9 cellular contexts compared by ENCODE assay signal in genomic region chr3:4994144-4994730, GRCh38. TPM values are rescaled to one million over a fixed set of nuclear protein-coding genes. Genes with fewer than 3 reads are reported as not detected.
DNase-seq lines count a peak whose midpoint lies in the region; ATAC-seq and TF ChIP-seq lines count a peak whose summit lies in the region.
"Had no signal": no experiment of that assay in that cellular context is flagged by ENCODE, and none has a peak within 500 bp of the region (broad histone marks: within the 10 kb centered on the region; RNA-seq: fewer than 3 reads in every experiment).

No MANE protein-coding gene starts in this region.

- no peaks in the 10 kb centered on the region for H3K9me3 ChIP-seq in esophagus muscularis mucosa

- no peak for TF ChIP-seq CTCF in esophagus muscularis mucosa (IDR thresholded peaks at IDR 0.05)

- peaks cover 5 to 19% (median 17%) of the 10 kb centered on the region in 4 donors for H3K4me1 ChIP-seq in esophagus muscularis mucosa

- H3K27me3 Mint-ChIP-seq in stimulated activated memory B cell treated with anti-CD40 and anti-IgM and Interleukin-4, amounts not matched to agents 10 μg/mL and 1 μg/mL and 100 μg/mL, for 72 hours = no peaks in the 10 kb centered on the region

- intact Hi-C loops in esophagus muscularis mucosa (cut with DNase I) = no loop called here

- peak; percentile 11; the same call in 1 of the 3 replicates for ATAC-seq in SK-N-SH treated with all-trans-retinoic acid at 6 μM for 48 hours
- peak; percentile 44 for ATAC-seq in stimulated activated memory B cell treated with anti-CD40 and anti-IgM and Interleukin-4, amounts not matched to agents 10 μg/mL and 1 μg/mL and 100 μg/mL, for 72 hours
- ATAC-seq in GM21423 (IDR thresholded peaks at IDR 0.05; ENCODE audit: unreplicated experiment) = no peak

- H3K27me3 ChIP-seq in esophagus muscularis mucosa = no peaks in the 10 kb centered on the region

- no peak overlapping the region for H3K4me3 ChIP-seq in esophagus muscularis mucosa

- no peak for TF ChIP-seq EP300 in esophagus muscularis mucosa (IDR thresholded peaks at IDR 0.05)

- no peaks in the 10 kb centered on the region for H3K9me3 Mint-ChIP-seq in stimulated activated memory B cell treated with anti-CD40 and anti-IgM and Interleukin-4, amounts not matched to agents 10 μg/mL and 1 μg/mL and 100 μg/mL, for 72 hours

- no peaks in the 10 kb centered on the region for H3K36me3 Mint-ChIP-seq in stimulated activated memory B cell treated with anti-CD40 and anti-IgM and Interleukin-4, amounts not matched to agents 10 μg/mL and 1 μg/mL and 100 μg/mL, for 72 hours

- H3K27ac ChIP-seq in esophagus muscularis mucosa (replicated peaks in 1 of 4) = peak overlapping the region; percentile 58 to 70 (median 62)

- peaks cover 44% of the 10 kb centered on the region for H3K4me1 Mint-ChIP-seq in stimulated activated memory B cell treated with anti-CD40 and anti-IgM and Interleukin-4, amounts not matched to agents 10 μg/mL and 1 μg/mL and 100 μg/mL, for 72 hours

- TF ChIP-seq POLR2A in esophagus muscularis mucosa (IDR thresholded peaks at IDR 0.05; ENCODE audit: low read depth) = no peak

- no peak overlapping the region for H3K4me3 Mint-ChIP-seq in stimulated activated memory B cell treated with anti-CD40 and anti-IgM and Interleukin-4, amounts not matched to agents 10 μg/mL and 1 μg/mL and 100 μg/mL, for 72 hours

- H3K36me3 ChIP-seq in esophagus muscularis mucosa = no peaks in the 10 kb centered on the region

- peak overlapping the region; percentile 83 for H3K27ac Mint-ChIP-seq in stimulated activated memory B cell treated with anti-CD40 and anti-IgM and Interleukin-4, amounts not matched to agents 10 μg/mL and 1 μg/mL and 100 μg/mL, for 72 hours

- DNase-seq in HCEC 1CT (peak; percentile 80), esophagus muscularis mucosa (ENCODE audit: extremely low spot score) (no peak), epidermal melanocyte (ENCODE audit: insufficient read length, low spot score) (no peak), cortex of kidney (lab: John Stamatoyannopoulos, UW) (no peak), NCI-H2029 (lab: John Stamatoyannopoulos, UW) (no peak)
- DNase-seq: KBM-7 had no signal

TF ChIP-seq in SK-N-SH treated with all-trans-retinoic acid at 6 μM for 48 hours, 23 proteins besides CTCF, POLR2A, EP300 and RAD21:
- no peak for TF ChIP-seq TOX (CRISPR knock-in tag; IDR thresholded peaks at IDR 0.05; ENCODE audit: borderline replicate concordance)
- no peak for TF ChIP-seq ZNF8 (CRISPR knock-in tag; IDR thresholded peaks at IDR 0.05)
- TF ChIP-seq, protein P1, sequence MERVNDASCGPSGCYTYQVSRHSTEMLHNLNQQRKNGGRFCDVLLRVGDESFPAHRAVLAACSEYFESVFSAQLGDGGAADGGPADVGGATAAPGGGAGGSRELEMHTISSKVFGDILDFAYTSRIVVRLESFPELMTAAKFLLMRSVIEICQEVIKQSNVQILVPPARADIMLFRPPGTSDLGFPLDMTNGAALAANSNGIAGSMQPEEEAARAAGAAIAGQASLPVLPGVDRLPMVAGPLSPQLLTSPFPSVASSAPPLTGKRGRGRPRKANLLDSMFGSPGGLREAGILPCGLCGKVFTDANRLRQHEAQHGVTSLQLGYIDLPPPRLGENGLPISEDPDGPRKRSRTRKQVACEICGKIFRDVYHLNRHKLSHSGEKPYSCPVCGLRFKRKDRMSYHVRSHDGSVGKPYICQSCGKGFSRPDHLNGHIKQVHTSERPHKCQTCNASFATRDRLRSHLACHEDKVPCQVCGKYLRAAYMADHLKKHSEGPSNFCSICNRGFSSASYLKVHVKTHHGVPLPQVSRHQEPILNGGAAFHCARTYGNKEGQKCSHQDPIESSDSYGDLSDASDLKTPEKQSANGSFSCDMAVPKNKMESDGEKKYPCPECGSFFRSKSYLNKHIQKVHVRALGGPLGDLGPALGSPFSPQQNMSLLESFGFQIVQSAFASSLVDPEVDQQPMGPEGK (CRISPR knock-in tag; IDR thresholded peaks at IDR 0.05; ENCODE audit: borderline replicate concordance) = no peak
- no peak for TF ChIP-seq CSDC2 (CRISPR knock-in tag; IDR thresholded peaks at IDR 0.05)
- no peak for TF ChIP-seq GLIS3 (CRISPR knock-in tag; IDR thresholded peaks at IDR 0.05)
- no peak for TF ChIP-seq ZC3H10 (CRISPR knock-in tag; IDR thresholded peaks at IDR 0.05)
- TF ChIP-seq, protein P2, sequence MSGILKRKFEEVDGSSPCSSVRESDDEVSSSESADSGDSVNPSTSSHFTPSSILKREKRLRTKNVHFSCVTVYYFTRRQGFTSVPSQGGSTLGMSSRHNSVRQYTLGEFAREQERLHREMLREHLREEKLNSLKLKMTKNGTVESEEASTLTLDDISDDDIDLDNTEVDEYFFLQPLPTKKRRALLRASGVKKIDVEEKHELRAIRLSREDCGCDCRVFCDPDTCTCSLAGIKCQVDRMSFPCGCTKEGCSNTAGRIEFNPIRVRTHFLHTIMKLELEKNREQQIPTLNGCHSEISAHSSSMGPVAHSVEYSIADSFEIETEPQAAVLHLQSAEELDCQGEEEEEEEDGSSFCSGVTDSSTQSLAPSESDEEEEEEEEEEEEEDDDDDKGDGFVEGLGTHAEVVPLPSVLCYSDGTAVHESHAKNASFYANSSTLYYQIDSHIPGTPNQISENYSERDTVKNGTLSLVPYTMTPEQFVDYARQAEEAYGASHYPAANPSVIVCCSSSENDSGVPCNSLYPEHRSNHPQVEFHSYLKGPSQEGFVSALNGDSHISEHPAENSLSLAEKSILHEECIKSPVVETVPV (CRISPR knock-in tag; IDR thresholded peaks at IDR 0.05) = no peak
- no peak for TF ChIP-seq ZNF565 (CRISPR knock-in tag; conservative IDR thresholded peaks at IDR 0.05; ENCODE audit: low read depth)
- no peak for TF ChIP-seq TCF4 (CRISPR knock-in tag; IDR thresholded peaks at IDR 0.05; ENCODE audit: borderline replicate concordance)
- no peak for TF ChIP-seq ARNTL (CRISPR knock-in tag; IDR thresholded peaks at IDR 0.05; ENCODE audit: borderline replicate concordance, low read depth)
- no peak for TF ChIP-seq PPARA (CRISPR knock-in tag; IDR thresholded peaks at IDR 0.05; ENCODE audit: borderline replicate concordance)
- no peak for TF ChIP-seq SNAI2 (CRISPR knock-in tag; IDR thresholded peaks at IDR 0.05)
- TF ChIP-seq TSHZ2 (CRISPR knock-in tag; IDR thresholded peaks at IDR 0.05) = no peak
- no peak for TF ChIP-seq ZNF70 (CRISPR knock-in tag; IDR thresholded peaks at IDR 0.05)
- TF ChIP-seq ZFP30 (CRISPR knock-in tag; IDR thresholded peaks at IDR 0.05) = no peak

RNA-seq across cellular contexts. Expression of gene BHLHE40, which starts 15.0 kb away (rescaled TPM):
- total RNA-seq in esophagus muscularis mucosa = 100 to 1,000 TPM in 1 of 4 donors, 10 to 100 TPM in 2, 1 to 10 TPM in 1; 8.3 to 170 (median 19.4) TPM
